ENCODE assay signal across 20 cellular contexts in genomic region chr10:117942261-117942660, GRCh38.
"Had no signal": no experiment of that assay in that cellular context is flagged by ENCODE, and none has a peak within 500 bp of the region (broad histone marks: within the 10 kb centered on the region; RNA-seq: fewer than 3 reads in every experiment).

No MANE protein-coding gene starts in this region.

- ATAC-seq: esophagus mucosa; left colon; left ventricle myocardium superior; naive thymus-derived CD8-positive, alpha-beta T cell; psoas muscle; right lobe of liver had no signal

- DNase-seq: dorsolateral prefrontal cortex; effector CD8-positive, alpha-beta T cell; foreskin melanocyte; head of caudate nucleus; left colon; left ventricle myocardium superior; mesendoderm; naive thymus-derived CD8-positive, alpha-beta T cell; psoas muscle; retina; right lobe of liver; stimulated activated CD4-positive, alpha-beta T cell treated with anti-CD3 and anti-CD28 coated beads, Interleukin-12 subunit alpha, Interleukin-12 subunit beta, amount 100 ng/mL, for 4 hours; stimulated activated naive CD4-positive, alpha-beta T cell; stomach; trophoblast cell had no signal

- H3K4me3 ChIP-seq: coronary artery, dorsolateral prefrontal cortex, hepatocyte, lung, psoas muscle, right lobe of liver, skin epidermis, stomach had no signal
